21 cellular contexts compared by ENCODE assay signal in genomic region chr5:175862131-175863012, GRCh38. TPM values are rescaled to one million over a fixed set of nuclear protein-coding genes. Genes with fewer than 3 reads are reported as not detected.
DNase-seq lines count a peak whose midpoint lies in the region; ATAC-seq and TF ChIP-seq lines count a peak whose summit lies in the region.
"Had no signal": no experiment of that assay in that cellular context is flagged by ENCODE, and none has a peak within 500 bp of the region (broad histone marks: within the 10 kb centered on the region; RNA-seq: fewer than 3 reads in every experiment).

No MANE protein-coding gene starts in this region.

- intact Hi-C loops in HCT116 (cut with micrococcal nuclease), result no loop called here

- H3K4me2 ChIP-seq in HCT116 (ENCODE audit: low read length) (peak overlapping the region; percentile 75), osteoblast (ENCODE audit: insufficient read depth, low read length) (no peak overlapping the region)
- H3K4me2 ChIP-seq: GM23338 had no signal

- no TSS peak for BruUV-seq in HCT116 (replicated peaks; lab: Mats Ljungman, UMichigan)

- H3K36me3 ChIP-seq in HCT116 (ENCODE audit: control insufficient read depth in 1 of 2, insufficient read depth in 2 of 2, low read length in 2 of 2) (no peaks in the 10 kb centered on the region), osteoblast (ENCODE audit: insufficient read depth, low read length) (no peaks in the 10 kb centered on the region)

- H3K79me2 ChIP-seq in HCT116 (ENCODE audit: insufficient read depth, low read length) (no peaks in the 10 kb centered on the region), osteoblast (ENCODE audit: insufficient read depth, low read length) (no peaks in the 10 kb centered on the region)

- no peaks in the 10 kb centered on the region for H3K9me3 ChIP-seq in HCT116 (ENCODE audit: control insufficient read depth in 1 of 2, insufficient read depth in 1 of 2, low read depth in 1 of 2, low read length in 2 of 2)
- no peaks in the 10 kb centered on the region for H3K9me3 ChIP-seq in osteoblast (ENCODE audit: low read depth, low read length)

- H4K20me1 ChIP-seq in HCT116 (ENCODE audit: insufficient read depth) (no peaks in the 10 kb centered on the region), osteoblast (ENCODE audit: insufficient read depth, low read length) (no peaks in the 10 kb centered on the region)

- TF ChIP-seq POLR2A in HCT116 (IDR thresholded peaks at IDR 0.05; ENCODE audit: borderline replicate concordance, extremely low read depth, insufficient read depth, insufficient read length), result no peak

- H3K4me3 ChIP-seq in HCT116 (replicated peaks in 1 of 2; ENCODE audit: low read depth in 1 of 2, low read length in 2 of 2), result peak overlapping the region in 1 of 2 experiments; percentile 26; a peak in 1 of 4 replicates
- no peak overlapping the region for H3K4me3 ChIP-seq in osteoblast (ENCODE audit: insufficient read depth, low read length)
- H3K4me3 ChIP-seq: GM12878, GM23338 had no signal

- RAD21 ChIA-PET in HCT116 (lab: Charles Lee; ENCODE audit: low non-redundant PET in 1 of 2, low total read pairs in 2 of 2, uncharacterized antibody in 2 of 2, unreplicated experiment in 2 of 2), result interaction anchor here in 1 of 2 experiments (1.4 kb wide), 1 partner anchor 132 kb away, joined by 5 read pairs; no protein-coding TSS in a partner anchor

- peak overlapping the region; percentile 65 for H3K27ac ChIP-seq in HCT116 (ENCODE audit: low read depth, low read length)
- no peak overlapping the region for H3K27ac ChIP-seq in osteoblast (ENCODE audit: low read depth, low read length)
- H3K27ac ChIP-seq: RWPE1 had no signal

- H3K4me1 ChIP-seq in HCT116 (ENCODE audit: control insufficient read depth in 1 of 2, insufficient read depth in 2 of 2, low read length in 2 of 2) (peaks cover 34 to 69% of the 10 kb centered on the region in 2 experiments), osteoblast (ENCODE audit: insufficient read depth, low read length) (no peaks in the 10 kb centered on the region)

- no peak for TF ChIP-seq CTCF in HCT116 (IDR thresholded peaks at IDR 0.05 in 2 of 3, conservative IDR thresholded peaks at IDR 0.05 in 1 of 3; ENCODE audit: borderline replicate concordance in 1 of 3, insufficient read depth in 1 of 3, low read depth in 2 of 3, low read length in 2 of 3)
- no peak for TF ChIP-seq CTCF in osteoblast (IDR thresholded peaks at IDR 0.05; ENCODE audit: extremely low read depth, low read depth, low read length)

- H2AFZ ChIP-seq in HCT116 (ENCODE audit: low read depth, low read length, poor library complexity, severe bottlenecking), result no peak overlapping the region
- H2AFZ ChIP-seq in osteoblast (ENCODE audit: low read length), result no peak overlapping the region
- H2AFZ ChIP-seq: GM23338 had no signal

- no peaks in the 10 kb centered on the region for H3K9me2 ChIP-seq in HCT116 (ENCODE audit: insufficient read depth)

- DNase-seq in NCI-H345 (lab: John Stamatoyannopoulos, UW), result peak; percentile 61
- no peak for DNase-seq in NCI-H345 treated with DMSO at 0.1 percent for 48 hours (lab: John Stamatoyannopoulos, UW; ENCODE audit: unreplicated experiment)
- no peak for DNase-seq in HCT116 (ENCODE audit: low read depth, low spot score)
- peak; percentile 56 to 80 for DNase-seq in SHP77 (lab: John Stamatoyannopoulos, UW)
- peak; percentile 27 for DNase-seq in osteoblast (ENCODE audit: insufficient read length, low spot score, missing footprints)
- DNase-seq in D341Med (ENCODE audit: low spot score), result no peak
- DNase-seq in DMS 273 treated with DMSO at 0.1 percent for 48 hours (lab: John Stamatoyannopoulos, UW), result no peak
- no peak for DNase-seq in ureter (ENCODE audit: low spot score)
- DNase-seq: ACHN; CD8-positive, alpha-beta T cell; DND-41; HCEC 1CT; MM.1S; NCI-H1048; NCI-H1694 treated with DMSO at 0.1 percent for 48 hours had no signal

- H3K9ac ChIP-seq in HCT116 (ENCODE audit: low read length), result peak overlapping the region; percentile 27; the same call in 1 of the 2 replicates

- ATAC-seq in HCT116, result no peak
- ATAC-seq: CD8-positive, alpha-beta T cell; SK-N-SH treated with all-trans-retinoic acid at 6 μM for 48 hours had no signal

- peaks cover 6% of the 10 kb centered on the region; the same call in 1 of the 2 replicates for H3K27me3 ChIP-seq in HCT116 (ENCODE audit: insufficient read depth, low read length)
- no peaks in the 10 kb centered on the region for H3K27me3 ChIP-seq in osteoblast (ENCODE audit: insufficient read depth, low read length)

- CTCF ChIA-PET in HCT116 (lab: Charles Lee), result interaction anchor here (1.9 kb wide), 1 partner anchor 132 kb away, joined by 5 read pairs; no protein-coding TSS in a partner anchor

- TF ChIP-seq RAD21 in HCT116 (IDR thresholded peaks at IDR 0.05; ENCODE audit: low read depth), result no peak

- POLR2A ChIA-PET in HCT116 (lab: Charles Lee), result no interaction called here

TF ChIP-seq in HCT116, 20 proteins besides CTCF, POLR2A, EP300 and RAD21:
- no peak for TF ChIP-seq SP1 (IDR thresholded peaks at IDR 0.05; ENCODE audit: low read depth)
- TF ChIP-seq YY1 (IDR thresholded peaks at IDR 0.05; ENCODE audit: extremely low read depth, insufficient replicate concordance, low read depth, low read length), result no peak

RNA-seq across cellular contexts. Expression of gene CPLX2, which starts 9.0 kb away (rescaled TPM):
- total RNA-seq in HCT116 (2021; ENCODE audit: unreplicated experiment) (not detected), osteoblast (not detected in 2 replicates), ureter (not detected)
- 0.08 and 0.19 TPM in 2 replicates for polyA plus RNA-seq in HCT116 (2012)
- total RNA-seq: CD8-positive, alpha-beta T cell; LHCN-M2; T-helper 2 cell treated with Interferon-gamma antibody and Interleukin-4, amounts not matched to agents 100 ng/mL and 5 ng/mL, for 36 hours had no signal

Comparison
In these comparisons a context has a peak if more than half of its experiments do, and no peak if none do; other contexts are left out.
1. DNase-seq: peak in NCI-H345 (single experiment), SHP77 (2 of 2) and osteoblast (single experiment); none in NCI-H345 treated with DMSO at 0.1 percent for 48 hours (single experiment), HCT116 (single experiment), D341Med (single experiment), DMS 273 treated with DMSO at 0.1 percent for 48 hours (single experiment) and ureter (single experiment).